Comparison of ENCODE assay signal across 30 cellular contexts in the genomic region with DNA sequence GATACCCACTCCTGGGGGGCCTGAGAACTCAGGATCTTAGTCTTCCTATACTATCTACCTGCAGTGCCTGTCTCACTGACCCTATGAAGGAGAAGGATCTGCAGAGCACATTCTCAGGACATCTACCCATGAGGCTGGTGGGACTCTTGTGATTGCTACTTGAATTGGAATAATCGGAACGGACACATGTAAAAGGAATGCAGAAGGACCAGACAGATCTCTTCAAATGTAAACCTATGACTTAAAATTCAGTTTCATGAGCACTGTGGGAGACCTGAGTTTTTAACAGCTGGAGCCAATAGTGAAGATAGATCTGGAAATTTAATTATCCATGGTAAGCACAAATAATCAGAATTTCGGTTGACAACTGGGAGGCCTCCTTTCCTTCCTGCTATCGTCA.
"Had no signal": no experiment of that assay in that cellular context is flagged by ENCODE, and none has a peak within 500 bp of the region (broad histone marks: within the 10 kb centered on the region; RNA-seq: fewer than 3 reads in every experiment).

No MANE protein-coding gene starts in this region.

- H3K27me3 ChIP-seq: ascending aorta, breast epithelium, dorsolateral prefrontal cortex, esophagus muscularis mucosa, foreskin keratinocyte, gastrocnemius medialis, heart left ventricle had no signal

- H3K27ac ChIP-seq: ascending aorta, breast epithelium, coronary artery, dorsolateral prefrontal cortex, esophagus muscularis mucosa, foreskin keratinocyte, gastrocnemius medialis, heart left ventricle, WERI-Rb-1 had no signal

- H3K36me3 ChIP-seq: ascending aorta, breast epithelium, esophagus muscularis mucosa, gastrocnemius medialis, heart left ventricle, WERI-Rb-1 had no signal

- H3K4me1 ChIP-seq: ascending aorta, breast epithelium, esophagus muscularis mucosa, foreskin keratinocyte, gastrocnemius medialis, heart left ventricle had no signal

- H3K4me3 ChIP-seq: ascending aorta, breast epithelium, coronary artery, dorsolateral prefrontal cortex, esophagus muscularis mucosa, gastrocnemius medialis, heart left ventricle had no signal

- ATAC-seq: activated CD4-positive, CD25-positive, alpha-beta regulatory T cell treated with anti-CD3 and anti-CD28 coated beads, Interleukin-2, amount 50 U/mL, for 24 hours; activated CD8-positive, alpha-beta memory T cell treated with anti-CD3 and anti-CD28 coated beads, Interleukin-2, amount 10 ng/mL, durations not matched to agents 7 days and 5 days; activated CD8-positive, alpha-beta T cell treated with anti-CD3 and anti-CD28 coated beads, Interleukin-2, amount 10 ng/mL, durations not matched to agents 7 days and 5 days; activated naive CD4-positive, alpha-beta T cell treated with anti-CD3 and anti-CD28 coated beads, Interleukin-2, amount 50 U/mL, for 72 hours; foreskin keratinocyte; gastrocnemius medialis; heart left ventricle; T-cell; T-helper 17 cell had no signal

- DNase-seq: activated B cell treated with CpG ODN at 0.5 μM for 24 hours; activated CD4-positive, alpha-beta memory T cell treated with anti-CD3 and anti-CD28 coated beads for 36 hours; activated CD4-positive, alpha-beta T cell treated with anti-CD3 and anti-CD28 coated beads, Interleukin-2, amount 10 ng/mL, durations not matched to agents 24 days and 14 days; activated CD8-positive, alpha-beta memory T cell treated with anti-CD3 and anti-CD28 coated beads, Interleukin-2, amount 10 ng/mL, durations not matched to agents 7 days and 5 days; activated CD8-positive, alpha-beta memory T cell treated with anti-CD3 and anti-CD28 coated beads, Interleukin-2, amount 50 U/mL, for 4 hours; activated CD8-positive, alpha-beta T cell treated with anti-CD3 and anti-CD28 coated beads, Interleukin-2, amount 10 ng/mL, durations not matched to agents 7 days and 5 days; activated effector memory CD4-positive, alpha-beta T cell treated with anti-CD3 and anti-CD28 coated beads, Interleukin-2, amount 50 U/mL, for 16 hours; activated naive CD4-positive, alpha-beta T cell; activated naive CD4-positive, alpha-beta T cell treated with anti-CD3 and anti-CD28 coated beads, Interleukin-2, amount 10 ng/mL, durations not matched to agents 7 days and 5 days; activated naive CD8-positive, alpha-beta T cell treated with anti-CD3 and anti-CD28 coated beads, Interleukin-2, amount 10 ng/mL, durations not matched to agents 7 days and 5 days; activated T-cell treated with anti-CD3 and anti-CD28 coated beads, Interleukin-2, amount 50 U/mL, for 1 hour; activated T-cell treated with anti-CD3 and anti-CD28 coated beads, Interleukin-2, amount 50 U/mL, for 48 hours; dorsolateral prefrontal cortex; effector memory CD4-positive, alpha-beta T cell; endodermal cell; erythroblast; foreskin keratinocyte; gastrocnemius medialis; glutamatergic neuron; heart left ventricle; T-cell; T-helper 17 cell; T1000; WERI-Rb-1 had no signal
